In the genomic region with DNA sequence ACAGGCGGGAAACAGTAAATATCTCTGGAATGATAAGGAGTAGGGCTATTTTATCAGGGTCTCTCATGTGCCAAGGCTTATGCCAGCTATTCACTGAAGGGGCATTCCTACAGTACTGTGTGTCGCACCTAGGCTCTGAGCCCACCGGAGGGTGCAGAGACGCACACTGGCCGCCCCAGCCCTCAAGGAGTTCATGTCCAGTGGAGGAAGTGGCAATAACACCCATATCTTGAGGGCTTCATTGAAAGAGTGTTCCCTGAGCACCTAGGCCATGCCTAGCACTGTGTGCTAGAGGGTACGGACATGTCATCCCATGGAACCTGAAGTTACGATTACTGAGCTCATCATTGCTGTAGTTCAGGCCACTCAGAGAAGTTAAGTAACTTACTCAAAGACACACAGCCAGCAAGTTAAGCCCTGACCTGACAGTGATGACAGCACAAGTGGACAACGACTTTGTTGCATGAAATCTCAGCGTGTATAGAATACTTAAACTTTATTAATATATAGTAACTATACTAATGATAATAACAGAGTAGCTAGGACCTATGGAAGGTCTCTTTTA, we compare ENCODE assay signal across 23 cellular contexts. TPM values are rescaled to one million over a fixed set of nuclear protein-coding genes. Genes with fewer than 3 reads are reported as not detected.
DNase-seq lines count a peak whose midpoint lies in the region; ATAC-seq, FAIRE-seq and TF ChIP-seq lines count a peak whose summit lies in the region.
"Had no signal": no experiment of that assay in that cellular context is flagged by ENCODE, and none has a peak within 500 bp of the region (broad histone marks: within the 10 kb centered on the region; RNA-seq: fewer than 3 reads in every experiment).

No MANE protein-coding gene starts in this region.

- DNase-seq in Panc1 (ENCODE audit: low read depth, low spot score): no peak
- no peak for DNase-seq in H1 (ENCODE audit: low read depth in 1 of 2, low spot score in 2 of 2)
- DNase-seq in osteocyte (ENCODE audit: extremely low spot score, unreplicated experiment): no peak
- no peak for DNase-seq in activated CD4-positive, alpha-beta T cell treated with anti-CD3 and anti-CD28 coated beads, Interleukin-2, amount 50 U/mL, for 48 hours
- no peak for DNase-seq in G401 (ENCODE audit: low spot score)
- no peak for DNase-seq in activated CD4-positive, alpha-beta T cell treated with anti-CD3 and anti-CD28 coated beads, Interleukin-2, amount 10 ng/mL, durations not matched to agents 24 days and 14 days
- no peak for DNase-seq in hippocampal formation (lab: John Stamatoyannopoulos, UW)
- DNase-seq: ACHN; C1 segment of cervical spinal cord; CD8-positive, alpha-beta T cell; DMS153; MM.1S; NCI-H1048; NCI-H1417 treated with DMSO at 0.1 percent for 48 hours; NCI-H187; NCI-H446; NCI-H526 treated with DMSO at 0.1 percent for 48 hours; OCI-M1; Right ventricle myocardium superior had no signal

- no peak overlapping the region for H2BK5ac ChIP-seq in H1 (ENCODE audit: low read depth, low read length)

- H3K23ac ChIP-seq in H1 (ENCODE audit: insufficient read length): no peak overlapping the region

- no peaks in the 10 kb centered on the region for H4K20me1 ChIP-seq in H1 (replicated peaks in 1 of 2; ENCODE audit: control insufficient read depth in 1 of 2, insufficient read depth in 2 of 2, low read length in 2 of 2)

- peak overlapping the region; percentile 78; the same call in 1 of the 2 replicates for H2AK5ac ChIP-seq in H1 (ENCODE audit: low read depth, low read length)

- peak overlapping the region; percentile 49 for H2BK15ac ChIP-seq in H1 (ENCODE audit: low read length)

- no peak overlapping the region for H2AFZ ChIP-seq in H1 (ENCODE audit: low read length)

- H4K8ac ChIP-seq in H1 (ENCODE audit: extremely low read depth, insufficient read depth, low read length): no peak overlapping the region

- no peak overlapping the region for H2BK20ac ChIP-seq in H1 (ENCODE audit: low read length)

- no peak overlapping the region for H3K4me2 ChIP-seq in H1 (ENCODE audit: insufficient read depth in 1 of 2, low read depth in 2 of 2, low read length in 2 of 2)

- H3K27me3 ChIP-seq in Panc1 (ENCODE audit: control insufficient read depth, insufficient read depth, low read length) (no peaks in the 10 kb centered on the region), H1 (replicated peaks in 1 of 4; ENCODE audit: control insufficient read depth in 3 of 4, extremely low read depth in 1 of 4, insufficient read depth in 3 of 4, low read length in 3 of 4) (no peaks in the 10 kb centered on the region)

- in situ Hi-C loops in Panc1 (cut with HindIII; ENCODE audit: low pct_unique_long_range_greater_than_20kb, low sequenced_read_pairs) (no loop called here), G401 (cut with HindIII; ENCODE audit: low sequenced_read_pairs) (no loop called here)

- H3K56ac ChIP-seq in H1 (replicated peaks; ENCODE audit: insufficient read length, low read depth, low read length): no peak overlapping the region

- H3K4me1 ChIP-seq in Panc1 (ENCODE audit: control insufficient read depth, insufficient read depth, low read length) (peaks cover 52% of the 10 kb centered on the region), H1 (replicated peaks in 1 of 4; ENCODE audit: control insufficient read depth in 3 of 4, insufficient read depth in 4 of 4, low read length in 3 of 4) (peaks cover 4 to 10% (median 6%) of the 10 kb centered on the region in 4 experiments)

- intact Hi-C loops in Panc1 (cut with micrococcal nuclease; ENCODE audit: unreplicated experiment): no loop called here
- intact Hi-C loops in activated CD4-positive, alpha-beta T cell treated with anti-CD3 and anti-CD28 coated beads, Interleukin-2, amount 10 ng/mL, durations not matched to agents 24 days and 14 days (cut with micrococcal nuclease): no loop called here

- no peaks in the 10 kb centered on the region for H3K79me2 ChIP-seq in H1 (ENCODE audit: control insufficient read depth in 1 of 2, insufficient read depth in 2 of 2, low read length in 2 of 2)

- H3K23me2 ChIP-seq in H1 (ENCODE audit: low read depth, low read length): no peaks in the 10 kb centered on the region

- H3K18ac ChIP-seq in H1 (ENCODE audit: extremely low read depth, low read length): no peak overlapping the region

- no peak for TF ChIP-seq EP300 in H1 (IDR thresholded peaks at IDR 0.05; ENCODE audit: borderline replicate concordance in 1 of 2, low read depth in 2 of 2, low read length in 2 of 2)

- no peak overlapping the region for H3K4ac ChIP-seq in H1 (replicated peaks; ENCODE audit: insufficient read length, low read depth, low read length)

- POLR2A ChIA-PET in Panc1 (lab: Charles Lee) (interaction anchor here (0.6 to 1.3 kb wide), 2 partner anchors 20 to 107 kb away, joined by 3 to 4 read pairs; no protein-coding TSS in a partner anchor), H1 (lab: Charles Lee; ENCODE audit: partially characterized antibody) (interaction anchor here (0.6 to 1.1 kb wide), 2 partner anchors 9 to 113 kb away, joined by 3 read pairs; no protein-coding TSS in a partner anchor)

- H4K91ac ChIP-seq in H1 (replicated peaks; ENCODE audit: insufficient read length, low read length): no peak overlapping the region

- no TSS peak for BruUV-seq in Panc1 (replicated peaks; lab: Mats Ljungman, UMichigan)

- 91% methylated on average over 9 of the region's 9 CpGs; no CpG with 5 or more reads in 1 of the 2 experiments for WGBS in H1 (ENCODE audit: extremely low coverage in 1 of 2, insufficient coverage in 1 of 2, insufficient read length in 1 of 2, insufficient replicate concordance in 2 of 2, low coverage in 1 of 2, low lambda C conversion rate in 2 of 2, missing lambda C conversion rate in 1 of 2), 2 experiments

- H3K27ac ChIP-seq in Panc1 (ENCODE audit: low read length) (peak overlapping the region; percentile 62), H1 (ENCODE audit: low read depth, low read length) (no peak overlapping the region)

- no peaks in the 10 kb centered on the region for H3K36me3 Mint-ChIP-seq in osteocyte (ENCODE audit: unreplicated experiment)
- H3K36me3 Mint-ChIP-seq in activated CD4-positive, alpha-beta T cell treated with anti-CD3 and anti-CD28 coated beads, Interleukin-2, amount 10 ng/mL, durations not matched to agents 24 days and 14 days (ENCODE audit: low read depth): no peaks in the 10 kb centered on the region
- H3K36me3 Mint-ChIP-seq: CD8-positive, alpha-beta T cell had no signal

- H3K4me3 ChIP-seq in Panc1 (ENCODE audit: low read depth in 2 of 2, low read length in 2 of 2) (no peak overlapping the region), H1 (ENCODE audit: extremely low read depth in 1 of 4, insufficient read depth in 2 of 4, low read depth in 3 of 4, low read length in 4 of 4) (no peak overlapping the region)

- no peak for TF ChIP-seq RAD21 in H1 (IDR thresholded peaks at IDR 0.05 in 1 of 2, conservative IDR thresholded peaks at IDR 0.05 in 1 of 2; ENCODE audit: low read depth in 2 of 2, low read length in 2 of 2)

- H3K14ac ChIP-seq in H1 (ENCODE audit: insufficient read length): no peak overlapping the region

- H3K36me3 ChIP-seq in Panc1 (ENCODE audit: control insufficient read depth, insufficient read depth, low read length) (no peaks in the 10 kb centered on the region), H1 (ENCODE audit: control insufficient read depth in 2 of 4, insufficient read depth in 4 of 4, low read length in 3 of 4) (no peaks in the 10 kb centered on the region)

- peak overlapping the region; percentile 72 for H3K27ac Mint-ChIP-seq in osteocyte (ENCODE audit: unreplicated experiment)
- H3K27ac Mint-ChIP-seq in activated CD4-positive, alpha-beta T cell treated with anti-CD3 and anti-CD28 coated beads, Interleukin-2, amount 10 ng/mL, durations not matched to agents 24 days and 14 days: no peak overlapping the region
- H3K27ac Mint-ChIP-seq: CD8-positive, alpha-beta T cell had no signal

- no peaks in the 10 kb centered on the region for H3K9me3 Mint-ChIP-seq in osteocyte (ENCODE audit: unreplicated experiment)
- no peaks in the 10 kb centered on the region for H3K9me3 Mint-ChIP-seq in activated CD4-positive, alpha-beta T cell treated with anti-CD3 and anti-CD28 coated beads, Interleukin-2, amount 10 ng/mL, durations not matched to agents 24 days and 14 days
- H3K9me3 Mint-ChIP-seq: CD8-positive, alpha-beta T cell had no signal

- TF ChIP-seq POLR2A in H1 (IDR thresholded peaks at IDR 0.05; ENCODE audit: control extremely low read depth in 1 of 2, low read depth in 2 of 2, low read length in 2 of 2): no peak

- H3K79me1 ChIP-seq in H1 (ENCODE audit: low read depth, low read length): no peaks in the 10 kb centered on the region

- H3K4me1 Mint-ChIP-seq in osteocyte (ENCODE audit: unreplicated experiment): peaks cover 46% of the 10 kb centered on the region
- H3K4me1 Mint-ChIP-seq in activated CD4-positive, alpha-beta T cell treated with anti-CD3 and anti-CD28 coated beads, Interleukin-2, amount 10 ng/mL, durations not matched to agents 24 days and 14 days: no peaks in the 10 kb centered on the region

- no peak for FAIRE-seq in H1 (lab: Jason Lieb, UNC)
- FAIRE-seq: G401.6, GM18507, GM19239, H54 had no signal

- ATAC-seq in Panc1: no peak
- ATAC-seq: CD8-positive, alpha-beta T cell had no signal

- CTCF ChIA-PET in Panc1 (lab: Charles Lee): no interaction called here
- CTCF ChIA-PET in H1 (lab: Charles Lee; ENCODE audit: partially characterized antibody): interaction anchor here (0.6 to 20.4 kb wide), 7 partner anchors 9 to 40 kb away, joined by 3 to 180 read pairs (median 3); no protein-coding TSS in a partner anchor

- H2BK120ac ChIP-seq in H1 (replicated peaks; ENCODE audit: low read depth, low read length): no peak overlapping the region

- H3K27me3 Mint-ChIP-seq in osteocyte (ENCODE audit: unreplicated experiment): no peaks in the 10 kb centered on the region
- H3K27me3 Mint-ChIP-seq in activated CD4-positive, alpha-beta T cell treated with anti-CD3 and anti-CD28 coated beads, Interleukin-2, amount 10 ng/mL, durations not matched to agents 24 days and 14 days: no peaks in the 10 kb centered on the region

- no peak overlapping the region for H4K5ac ChIP-seq in H1 (ENCODE audit: insufficient read length, low read depth, low read length)

- no peak overlapping the region for H3K4me3 Mint-ChIP-seq in osteocyte (ENCODE audit: unreplicated experiment)
- no peak overlapping the region for H3K4me3 Mint-ChIP-seq in activated CD4-positive, alpha-beta T cell treated with anti-CD3 and anti-CD28 coated beads, Interleukin-2, amount 10 ng/mL, durations not matched to agents 24 days and 14 days
- H3K4me3 Mint-ChIP-seq: CD8-positive, alpha-beta T cell had no signal

- no peaks in the 10 kb centered on the region for H3K9me3 ChIP-seq in Panc1 (ENCODE audit: control insufficient read depth, insufficient read depth, low read depth, low read length)
- H3K9me3 ChIP-seq in H1 (ENCODE audit: insufficient read depth in 2 of 2, low read depth in 1 of 2, low read length in 1 of 2): no peaks in the 10 kb centered on the region

- TF ChIP-seq CTCF in Panc1 (IDR thresholded peaks at IDR 0.05) (no peak), H1 (IDR thresholded peaks at IDR 0.05; ENCODE audit: control extremely low read depth in 1 of 3, insufficient read depth in 1 of 3, low read depth in 1 of 3, low read length in 3 of 3) (no peak), osteocyte (IDR thresholded peaks at IDR 0.05) (no peak)

- no peak overlapping the region for H2BK12ac ChIP-seq in H1 (ENCODE audit: low read depth, low read length)

- H3K9ac ChIP-seq in H1 (replicated peaks in 1 of 4; ENCODE audit: extremely low read depth in 1 of 4, low read depth in 3 of 4, low read length in 3 of 4): no peak overlapping the region

RNA-seq across cellular contexts. Expression of a gene that starts 8.7 kb away (rescaled TPM):
- total RNA-seq in Panc1 (2021; ENCODE audit: unreplicated experiment) (15.2 TPM), osteocyte (18.2 and 24.0 TPM in 2 replicates)
- polyA plus RNA-seq in Panc1 (2012; ENCODE audit: insufficient read length): 32.0 TPM
- not detected in 2 replicates for total RNA-seq in H1 (2021; fragmentation: NEBNext Ultra II Directional; extraction: Animal tissue kit (Norgen Biotek cat#: 25700))
- not detected in 2 replicates for polyA plus RNA-seq in H1 (2011; rRNA removed)
- not detected for polyA plus RNA-seq in H1 (2011; cell fraction: cytosol; rRNA removed)
- not detected for polyA plus RNA-seq in H1 (2011; cell fraction: nucleus; rRNA removed)
- 0.07 TPM in 1 of 4 replicates, not detected in the others for polyA plus RNA-seq in H1 (2012, experiment 1 of 2)
- polyA plus RNA-seq in H1 (2012, experiment 2 of 2): 0.10 TPM
- not detected for polyA plus RNA-seq in H1 (2013, experiment 1 of 2)
- not detected for polyA plus RNA-seq in H1 (2013, experiment 2 of 2)
- not detected in 2 replicates for polyA minus RNA-seq in H1 (2011; rRNA and poly(A)+ RNA removed)
- polyA minus RNA-seq in H1 (2011; cell fraction: cytosol; rRNA and poly(A)+ RNA removed): 6.5 TPM
- 2.2 TPM for polyA minus RNA-seq in H1 (2011; cell fraction: nucleus; rRNA and poly(A)+ RNA removed)
- 0.17 TPM in 1 of 2 replicates, not detected in the other for total RNA-seq in G401 (2014; rRNA removed; shearing (Covaris generic))
- not detected in 2 replicates for total RNA-seq in activated CD4-positive, alpha-beta T cell treated with anti-CD3 and anti-CD28 coated beads, Interleukin-2, amount 10 ng/mL, durations not matched to agents 24 days and 14 days
- total RNA-seq: CD8-positive, alpha-beta T cell had no signal

RNA-seq across cellular contexts. Expression of a gene that starts 21.8 kb away (rescaled TPM):
- total RNA-seq in Panc1 (2021; ENCODE audit: unreplicated experiment) (7.4 TPM), osteocyte (17.5 and 21.5 TPM in 2 replicates)
- 13.2 TPM for polyA plus RNA-seq in Panc1 (2012; ENCODE audit: insufficient read length)
- total RNA-seq in H1 (2021; fragmentation: NEBNext Ultra II Directional; extraction: Animal tissue kit (Norgen Biotek cat#: 25700)): 0.24 and 0.33 TPM in 2 replicates
- polyA plus RNA-seq in H1 (2011; rRNA removed): 0.33 and 0.74 TPM in 2 replicates
- 0.30 TPM for polyA plus RNA-seq in H1 (2011; cell fraction: cytosol; rRNA removed)
- 0.54 TPM for polyA plus RNA-seq in H1 (2011; cell fraction: nucleus; rRNA removed)
- 0.17 to 0.52 TPM (median 0.37 TPM) in 4 replicates for polyA plus RNA-seq in H1 (2012, experiment 1 of 2)
- polyA plus RNA-seq in H1 (2012, experiment 2 of 2): 0.22 TPM
- 0.26 TPM for polyA plus RNA-seq in H1 (2013, experiment 1 of 2)
- polyA plus RNA-seq in H1 (2013, experiment 2 of 2): 0.26 TPM
- 0.17 and 0.79 TPM in 2 replicates for polyA minus RNA-seq in H1 (2011; rRNA and poly(A)+ RNA removed)
- polyA minus RNA-seq in H1 (2011; cell fraction: cytosol; rRNA and poly(A)+ RNA removed): 0.66 TPM
- polyA minus RNA-seq in H1 (2011; cell fraction: nucleus; rRNA and poly(A)+ RNA removed): 2.1 TPM
- total RNA-seq in G401 (2014; rRNA removed; shearing (Covaris generic)): 17.9 TPM in 2 replicates
- 0.44 and 0.76 TPM in 2 replicates for total RNA-seq in activated CD4-positive, alpha-beta T cell treated with anti-CD3 and anti-CD28 coated beads, Interleukin-2, amount 10 ng/mL, durations not matched to agents 24 days and 14 days
- total RNA-seq: CD8-positive, alpha-beta T cell had no signal

Comparison
In these comparisons a context has a peak if more than half of its experiments do, and no peak if none do; other contexts are left out.
1. RNA of a gene that starts 8.7 kb away (total RNA-seq): 18.2 to 24.0 TPM in osteocyte and 15.2 TPM in Panc1 (single experiment); 0.17 TPM in G401, not detected in H1 and not detected in activated CD4-positive, alpha-beta T cell treated with anti-CD3 and anti-CD28 coated beads, Interleukin-2, amount 10 ng/mL, durations not matched to agents 24 days and 14 days; every median in the first group is over 10 times any median in the second.